Comparison of ENCODE assay signal across 1 cellular context in genomic region chr11:44269369-44270351, GRCh38.
TF ChIP-seq lines count a peak whose summit lies in the region.

No MANE protein-coding gene starts in this region.

TF ChIP-seq in K562, 482 proteins besides CTCF, POLR2A, EP300 and RAD21 (continued from another document and continues in another):
- TF ChIP-seq DEAF1 (CRISPR knock-in tag; IDR thresholded peaks at IDR 0.05) (no peak), RUNX1 (IDR thresholded peaks at IDR 0.05; ENCODE audit: low read depth) (0 out of 2 replicates have a peak, but pooled peaks have one; percentile 84), VEZF1 (CRISPR knock-in tag; IDR thresholded peaks at IDR 0.05) (peak; percentile 78), KAT7 (CRISPR knock-in tag; IDR thresholded peaks at IDR 0.05; ENCODE audit: borderline replicate concordance) (no peak), SMARCA5 (IDR thresholded peaks at IDR 0.05) (no peak), DACH1 (IDR thresholded peaks at IDR 0.05; ENCODE audit: partially characterized antibody) (peak; percentile 49), CBFA2T3 (IDR thresholded peaks at IDR 0.05) (peak; percentile 98), MBD2 (IDR thresholded peaks at IDR 0.05; ENCODE audit: borderline replicate concordance, low read depth) (peak; percentile 69; the same call in 1 of the 2 replicates), GABPB1 (CRISPR knock-in tag; IDR thresholded peaks at IDR 0.05) (no peak; the same call in 1 of the 2 replicates), MTA2 (IDR thresholded peaks at IDR 0.05; ENCODE audit: low read depth) (peak; percentile 97), MCM7 (IDR thresholded peaks at IDR 0.05) (no peak), TAL1 (IDR thresholded peaks at IDR 0.05) (peak; percentile 95), ZNF639 (CRISPR knock-in tag; conservative IDR thresholded peaks at IDR 0.05 in 1 of 2, IDR thresholded peaks at IDR 0.05 in 1 of 2) (no peak; a peak in 1 of 4 replicates), ARID3A (IDR thresholded peaks at IDR 0.05; ENCODE audit: borderline replicate concordance, low read depth, low read length) (0 out of 2 replicates have a peak, but pooled peaks have one; percentile 21), BCOR (IDR thresholded peaks at IDR 0.05) (peak; percentile 94), ZNF764 (CRISPR knock-in tag; IDR thresholded peaks at IDR 0.05; ENCODE audit: low read depth) (no peak), SLC30A9 (CRISPR knock-in tag; IDR thresholded peaks at IDR 0.05) (no peak), TCF3 (CRISPR knock-in tag; IDR thresholded peaks at IDR 0.05) (peak; percentile 96), CXXC5 (CRISPR knock-in tag; IDR thresholded peaks at IDR 0.05) (peak; percentile 82), SRSF9 (IDR thresholded peaks at IDR 0.05; ENCODE audit: borderline replicate concordance, low read depth, low read length) (no peak), ZBTB9 (CRISPR knock-in tag; IDR thresholded peaks at IDR 0.05) (0 out of 2 replicates have a peak, but pooled peaks have one; percentile 21), GATAD2B (IDR thresholded peaks at IDR 0.05; ENCODE audit: borderline replicate concordance) (peak; percentile 83; the same call in 1 of the 2 replicates), CC2D1A (IDR thresholded peaks at IDR 0.05) (peak; percentile 92; the same call in 1 of the 2 replicates), RBFOX2 (IDR thresholded peaks at IDR 0.05; ENCODE audit: low read depth, low read length) (no peak), HINFP (tag; conservative IDR thresholded peaks at IDR 0.05; ENCODE audit: low read depth) (no peak), NBN (IDR thresholded peaks at IDR 0.05; ENCODE audit: low read depth) (peak; percentile 92), NRF1 (conservative IDR thresholded peaks at IDR 0.05 in 1 of 2, IDR thresholded peaks at IDR 0.05 in 1 of 2) (peak in 1 of 2 experiments; percentile 46; a peak in 2 of 4 replicates), ZFP36 (IDR thresholded peaks at IDR 0.05; ENCODE audit: low read depth, low read length, partially characterized antibody) (peak; percentile 3), IRF2 (CRISPR knock-in tag; IDR thresholded peaks at IDR 0.05) (no peak), RCOR1 (IDR thresholded peaks at IDR 0.05; ENCODE audit: borderline replicate concordance in 1 of 2, low read depth in 2 of 2, low read length in 2 of 2) (peak; percentile 78 to 95; a peak in 3 of 4 replicates), RBM17 (IDR thresholded peaks at IDR 0.05; ENCODE audit: borderline replicate concordance, low read depth, low read length) (no peak), SP1 (CRISPR knock-in tag; IDR thresholded peaks at IDR 0.05) (0 out of 2 replicates have a peak, but pooled peaks have one; percentile 45), L3MBTL2 (IDR thresholded peaks at IDR 0.05) (peak; percentile 55; the same call in 1 of the 2 replicates), POLR2B (IDR thresholded peaks at IDR 0.05; ENCODE audit: low read depth, partially characterized antibody) (no peak), PML (IDR thresholded peaks at IDR 0.05; ENCODE audit: low read length) (peak; percentile 85), ZNF143 (CRISPR knock-in tag; IDR thresholded peaks at IDR 0.05) (peak; percentile 31; the same call in 1 of the 2 replicates), ZSCAN29 (IDR thresholded peaks at IDR 0.05) (no peak), KDM5B (IDR thresholded peaks at IDR 0.05; ENCODE audit: insufficient replicate concordance, low read depth, low read length) (no peak), ZNF609 (CRISPR knock-in tag; IDR thresholded peaks at IDR 0.05; ENCODE audit: borderline replicate concordance) (no peak), MECOM (CRISPR knock-in tag; IDR thresholded peaks at IDR 0.05) (peak; percentile 73; the same call in 1 of the 2 replicates), ELF4 (CRISPR knock-in tag; IDR thresholded peaks at IDR 0.05) (peak; percentile 95), FOXJ2 (tag; IDR thresholded peaks at IDR 0.05) (no peak), ZNF76 (CRISPR knock-in tag; IDR thresholded peaks at IDR 0.05; ENCODE audit: borderline replicate concordance) (no peak), FOXK2 (conservative IDR thresholded peaks at IDR 0.05 in 1 of 2, IDR thresholded peaks at IDR 0.05 in 1 of 2; ENCODE audit: low read depth in 2 of 2) (0 out of 4 replicates have a peak, but pooled peaks have one; percentile 9 to 27), GATAD2A (IDR thresholded peaks at IDR 0.05) (peak; percentile 95), MEF2A (IDR thresholded peaks at IDR 0.05; ENCODE audit: control insufficient read depth, low read depth, low read length) (no peak), TEAD2 (tag; IDR thresholded peaks at IDR 0.05) (no peak), JUNB (CRISPR knock-in tag; conservative IDR thresholded peaks at IDR 0.05) (no peak), HDAC2 (IDR thresholded peaks at IDR 0.05) (peak; percentile 96), SMARCE1 (IDR thresholded peaks at IDR 0.05) (peak; percentile 100), SMAD4 (CRISPR knock-in tag; conservative IDR thresholded peaks at IDR 0.05) (peak; percentile 90), ZNF436 (CRISPR knock-in tag; IDR thresholded peaks at IDR 0.05) (no peak), LEF1 (IDR thresholded peaks at IDR 0.05) (peak; percentile 96), ZMIZ1 (IDR thresholded peaks at IDR 0.05; ENCODE audit: low read depth in 2 of 2, low read length in 2 of 2) (peak in 1 of 2 experiments; percentile 87; a peak in 2 of 4 replicates), MCM3 (IDR thresholded peaks at IDR 0.05) (no peak), U2AF1 (optimal IDR thresholded peaks at IDR 0.05; ENCODE audit: low read depth, low read length) (no peak)
